In genomic region chr2:172011814-172012580, GRCh38 we compare ENCODE assay signal across 15 cellular contexts. TPM values are rescaled to one million over a fixed set of nuclear protein-coding genes. Genes with fewer than 3 reads are reported as not detected.
DNase-seq lines count a peak whose midpoint lies in the region; ATAC-seq and TF ChIP-seq lines count a peak whose summit lies in the region.
"Had no signal": no experiment of that assay in that cellular context is flagged by ENCODE, and none has a peak within 500 bp of the region (broad histone marks: within the 10 kb centered on the region; RNA-seq: fewer than 3 reads in every experiment).

No MANE protein-coding gene starts in this region.

- H2AFZ ChIP-seq in Loucy (ENCODE audit: low read length): no peak overlapping the region

- H3K36me3 Mint-ChIP-seq in activated T-cell treated with anti-CD3 and anti-CD28 coated beads, Interleukin-2, amount 50 U/mL, for 72 hours (ENCODE audit: insufficient read depth in 2 of 2): peaks cover 0 to 3% of the 10 kb centered on the region in 2 donors
- peaks cover 6% of the 10 kb centered on the region for H3K36me3 Mint-ChIP-seq in activated T-helper 1 cell treated with anti-CD3 and anti-CD28 coated beads, Interleukin-12 subunit alpha, Interleukin-12 subunit beta, Interleukin-2, Interleukin-4 antibody, amounts not matched to agents 30 ng/mL and 10 ng/mL and 1 ng/mL, durations not matched to agents 14 hours and 24 hours and 36 hours (ENCODE audit: low read depth)
- peaks cover 33% of the 10 kb centered on the region for H3K36me3 Mint-ChIP-seq in stimulated activated memory B cell treated with anti-CD40 and anti-IgM and Interleukin-4, amounts not matched to agents 10 μg/mL and 1 μg/mL and 100 μg/mL, for 72 hours

- peak; percentile 34 to 52 for ATAC-seq in activated T-cell treated with anti-CD3 and anti-CD28 coated beads, Interleukin-2, amount 50 U/mL, for 72 hours (replicated peaks in 1 of 2)
- ATAC-seq in stimulated activated memory B cell treated with anti-CD40 and anti-IgM and Interleukin-4, amounts not matched to agents 10 μg/mL and 1 μg/mL and 100 μg/mL, for 72 hours: no peak
- ATAC-seq: lower lobe of right lung, sciatic nerve had no signal

- H3K4me1 ChIP-seq in Loucy (ENCODE audit: insufficient read depth, low read length, poor library complexity, severe bottlenecking): peaks cover 21% of the 10 kb centered on the region
- H3K4me1 ChIP-seq: lower lobe of right lung, transverse colon had no signal

- no peaks in the 10 kb centered on the region for H3K27me3 Mint-ChIP-seq in activated T-cell treated with anti-CD3 and anti-CD28 coated beads, Interleukin-2, amount 50 U/mL, for 72 hours (ENCODE audit: low read depth)
- no peaks in the 10 kb centered on the region for H3K27me3 Mint-ChIP-seq in activated T-helper 1 cell treated with anti-CD3 and anti-CD28 coated beads, Interleukin-12 subunit alpha, Interleukin-12 subunit beta, Interleukin-2, Interleukin-4 antibody, amounts not matched to agents 30 ng/mL and 10 ng/mL and 1 ng/mL, durations not matched to agents 14 hours and 24 hours and 36 hours (ENCODE audit: insufficient read depth)
- no peaks in the 10 kb centered on the region for H3K27me3 Mint-ChIP-seq in stimulated activated memory B cell treated with anti-CD40 and anti-IgM and Interleukin-4, amounts not matched to agents 10 μg/mL and 1 μg/mL and 100 μg/mL, for 72 hours

- TF ChIP-seq CTCF in Loucy (conservative IDR thresholded peaks at IDR 0.05; ENCODE audit: low read length): no peak

- H3K4me3 Mint-ChIP-seq in activated T-cell treated with anti-CD3 and anti-CD28 coated beads, Interleukin-2, amount 50 U/mL, for 72 hours: no peak overlapping the region
- H3K4me3 Mint-ChIP-seq in activated T-helper 1 cell treated with anti-CD3 and anti-CD28 coated beads, Interleukin-12 subunit alpha, Interleukin-12 subunit beta, Interleukin-2, Interleukin-4 antibody, amounts not matched to agents 30 ng/mL and 10 ng/mL and 1 ng/mL, durations not matched to agents 14 hours and 24 hours and 36 hours: peak overlapping the region; percentile 15
- H3K4me3 Mint-ChIP-seq in stimulated activated memory B cell treated with anti-CD40 and anti-IgM and Interleukin-4, amounts not matched to agents 10 μg/mL and 1 μg/mL and 100 μg/mL, for 72 hours: no peak overlapping the region
- H3K4me3 Mint-ChIP-seq: nephron progenitor cell had no signal

- H3K79me2 ChIP-seq in Loucy (ENCODE audit: insufficient read depth, low read length): no peaks in the 10 kb centered on the region

- no peaks in the 10 kb centered on the region for H4K20me1 ChIP-seq in Loucy (ENCODE audit: insufficient read depth, low read length, poor library complexity, severe bottlenecking)

- intact Hi-C loops in activated T-helper 1 cell treated with anti-CD3 and anti-CD28 coated beads, Interleukin-12 subunit alpha, Interleukin-12 subunit beta, Interleukin-2, Interleukin-4 antibody, amounts not matched to agents 30 ng/mL and 10 ng/mL and 1 ng/mL, durations not matched to agents 14 hours and 24 hours and 36 hours (cut with micrococcal nuclease): no loop called here

- H3K9me3 Mint-ChIP-seq in activated T-cell treated with anti-CD3 and anti-CD28 coated beads, Interleukin-2, amount 50 U/mL, for 72 hours: no peaks in the 10 kb centered on the region
- no peaks in the 10 kb centered on the region for H3K9me3 Mint-ChIP-seq in activated T-helper 1 cell treated with anti-CD3 and anti-CD28 coated beads, Interleukin-12 subunit alpha, Interleukin-12 subunit beta, Interleukin-2, Interleukin-4 antibody, amounts not matched to agents 30 ng/mL and 10 ng/mL and 1 ng/mL, durations not matched to agents 14 hours and 24 hours and 36 hours
- H3K9me3 Mint-ChIP-seq in stimulated activated memory B cell treated with anti-CD40 and anti-IgM and Interleukin-4, amounts not matched to agents 10 μg/mL and 1 μg/mL and 100 μg/mL, for 72 hours: no peaks in the 10 kb centered on the region

- no peaks in the 10 kb centered on the region for H3K9me2 ChIP-seq in Loucy (replicated peaks; ENCODE audit: low read depth, low read length)

- H3K9me3 ChIP-seq in Loucy (ENCODE audit: insufficient read depth, low read depth, low read length): no peaks in the 10 kb centered on the region
- H3K9me3 ChIP-seq: lower lobe of right lung, transverse colon had no signal

- no peaks in the 10 kb centered on the region for H3F3A ChIP-seq in Loucy (ENCODE audit: low read depth)

- no peak overlapping the region for H3K27ac Mint-ChIP-seq in activated T-cell treated with anti-CD3 and anti-CD28 coated beads, Interleukin-2, amount 50 U/mL, for 72 hours
- peak overlapping the region; percentile 70 for H3K27ac Mint-ChIP-seq in activated T-helper 1 cell treated with anti-CD3 and anti-CD28 coated beads, Interleukin-12 subunit alpha, Interleukin-12 subunit beta, Interleukin-2, Interleukin-4 antibody, amounts not matched to agents 30 ng/mL and 10 ng/mL and 1 ng/mL, durations not matched to agents 14 hours and 24 hours and 36 hours
- peak overlapping the region; percentile 38 for H3K27ac Mint-ChIP-seq in stimulated activated memory B cell treated with anti-CD40 and anti-IgM and Interleukin-4, amounts not matched to agents 10 μg/mL and 1 μg/mL and 100 μg/mL, for 72 hours
- H3K27ac Mint-ChIP-seq: nephron progenitor cell had no signal

- no peak for DNase-seq in activated T-cell treated with anti-CD3 and anti-CD28 coated beads, Interleukin-2, amount 50 U/mL, for 72 hours
- DNase-seq in activated T-cell treated with anti-CD3 and anti-CD28 coated beads, Interleukin-2, amount 50 U/mL, for 1 hour: no peak
- DNase-seq in activated T-helper 1 cell treated with anti-CD3 and anti-CD28 coated beads, Interleukin-12 subunit alpha, Interleukin-12 subunit beta, Interleukin-2, Interleukin-4 antibody, amounts not matched to agents 30 ng/mL and 10 ng/mL and 1 ng/mL, durations not matched to agents 14 hours and 24 hours and 36 hours (ENCODE audit: low spot score): no peak
- DNase-seq in GF-D8 (lab: John Stamatoyannopoulos, UW) (no peak), globus pallidus (ENCODE audit: low spot score) (no peak), T-helper 9 cell (no peak)
- DNase-seq: foreskin fibroblast; lower lobe of right lung; nephron progenitor cell; NK-92 treated with Interleukin-12 subunit alpha and Interleukin-12 subunit beta, amount 100 ng/mL, for 24 hours; SHP77 treated with DMSO at 0.1 percent for 48 hours; transverse colon had no signal

- peak overlapping the region; percentile 1 for H3K9ac ChIP-seq in Loucy (ENCODE audit: low read depth, low read length, poor library complexity, severe bottlenecking)

- peak overlapping the region; percentile 63 for H3K4me2 ChIP-seq in Loucy (ENCODE audit: low read depth, low read length, poor library complexity, severe bottlenecking)

- H3K27me3 ChIP-seq in Loucy (ENCODE audit: insufficient read depth, low read length, poor library complexity, severe bottlenecking): no peaks in the 10 kb centered on the region
- H3K27me3 ChIP-seq: transverse colon had no signal

- H3K4me3 ChIP-seq in Loucy (ENCODE audit: low read length, poor library complexity, severe bottlenecking): peak overlapping the region; percentile 32
- H3K4me3 ChIP-seq: lower lobe of right lung, transverse colon had no signal

- peaks cover 26% of the 10 kb centered on the region for H3K4me1 Mint-ChIP-seq in activated T-cell treated with anti-CD3 and anti-CD28 coated beads, Interleukin-2, amount 50 U/mL, for 72 hours (ENCODE audit: low read depth)
- H3K4me1 Mint-ChIP-seq in activated T-helper 1 cell treated with anti-CD3 and anti-CD28 coated beads, Interleukin-12 subunit alpha, Interleukin-12 subunit beta, Interleukin-2, Interleukin-4 antibody, amounts not matched to agents 30 ng/mL and 10 ng/mL and 1 ng/mL, durations not matched to agents 14 hours and 24 hours and 36 hours (ENCODE audit: low read depth): peaks cover 30% of the 10 kb centered on the region
- peaks cover 14% of the 10 kb centered on the region for H3K4me1 Mint-ChIP-seq in stimulated activated memory B cell treated with anti-CD40 and anti-IgM and Interleukin-4, amounts not matched to agents 10 μg/mL and 1 μg/mL and 100 μg/mL, for 72 hours

- H3K36me3 ChIP-seq in Loucy (ENCODE audit: insufficient read depth, low read length): no peaks in the 10 kb centered on the region
- H3K36me3 ChIP-seq: lower lobe of right lung, transverse colon had no signal

RNA-seq across cellular contexts. Expression of gene METAP1D, which starts 12.2 kb away (rescaled TPM):
- 1 to 10 TPM; 4.4 to 9.9 TPM for total RNA-seq in activated T-cell treated with anti-CD3 and anti-CD28 coated beads, Interleukin-2, amount 50 U/mL, for 72 hours
- 5.4 and 6.4 TPM in 2 replicates for total RNA-seq in activated T-helper 1 cell treated with anti-CD3 and anti-CD28 coated beads, Interleukin-12 subunit alpha, Interleukin-12 subunit beta, Interleukin-2, Interleukin-4 antibody, amounts not matched to agents 30 ng/mL and 10 ng/mL and 1 ng/mL, durations not matched to agents 14 hours and 24 hours and 36 hours
